Comparison of ENCODE assay signal across 9 cellular contexts in genomic region chr9:131679261-131680020, GRCh38.
DNase-seq lines count a peak whose midpoint lies in the region; ATAC-seq and TF ChIP-seq lines count a peak whose summit lies in the region.
"Had no signal": no experiment of that assay in that cellular context is flagged by ENCODE, and none has a peak within 500 bp of the region (broad histone marks: within the 10 kb centered on the region; RNA-seq: fewer than 3 reads in every experiment).

No MANE protein-coding gene starts in this region.

- H3K9ac ChIP-seq in H9 (ENCODE audit: extremely low read depth, insufficient read length, low read length), result no peak overlapping the region
- no peak overlapping the region for H3K9ac ChIP-seq in SU-DHL-6 (ENCODE audit: low read length)
- peak overlapping the region; percentile 40 for H3K9ac ChIP-seq in skeletal muscle satellite cell (ENCODE audit: low read depth, low read length)

- H3K4me1 ChIP-seq in H9 (ENCODE audit: insufficient read depth, low read length) (peaks cover 35% of the 10 kb centered on the region), skeletal muscle satellite cell (ENCODE audit: control insufficient read depth, insufficient read depth, low read length) (peaks cover 53% of the 10 kb centered on the region)

- H3K4ac ChIP-seq in H9 (ENCODE audit: low read depth, low read length), result no peak overlapping the region; the same call in 1 of the 2 replicates

- H3K9me2 ChIP-seq in SU-DHL-6 (replicated peaks; ENCODE audit: insufficient read depth, low read length), result no peaks in the 10 kb centered on the region

- H3K18ac ChIP-seq in H9 (ENCODE audit: insufficient read length, low read depth, low read length), result no peak overlapping the region

- no peaks in the 10 kb centered on the region for H3K27me3 ChIP-seq in H9 (ENCODE audit: insufficient read depth, low read length)
- no peaks in the 10 kb centered on the region for H3K27me3 ChIP-seq in SU-DHL-6 (ENCODE audit: low read length)
- H3K27me3 ChIP-seq in skeletal muscle satellite cell (ENCODE audit: control insufficient read depth, insufficient read depth, low read length), result no peaks in the 10 kb centered on the region

- H3K79me2 ChIP-seq in H9 (ENCODE audit: insufficient read depth, low read length) (peaks cover 6% of the 10 kb centered on the region; the same call in 1 of the 2 replicates), SU-DHL-6 (ENCODE audit: insufficient read depth, low read length) (peaks cover 38% of the 10 kb centered on the region)

- no peak overlapping the region for H2AK5ac ChIP-seq in H9 (ENCODE audit: insufficient read length, low read length)

- H3K4me2 ChIP-seq in H9 (ENCODE audit: insufficient read depth, insufficient read length, low read length), result no peak overlapping the region
- peak overlapping the region; percentile 86 for H3K4me2 ChIP-seq in SU-DHL-6 (ENCODE audit: low read depth, low read length, poor library complexity, severe bottlenecking)
- H3K4me2 ChIP-seq in skeletal muscle satellite cell (ENCODE audit: low read length), result peak overlapping the region; percentile 74

- ATAC-seq in GM18907 (IDR thresholded peaks at IDR 0.05; ENCODE audit: unreplicated experiment), result no peak

- H3K27ac Mint-ChIP-seq in H9, result peak overlapping the region; percentile 44 to 88 (median 87); a peak in 2 of 7 replicates

- peaks cover 96 to 99% of the 10 kb centered on the region in 2 experiments for H3K4me1 Mint-ChIP-seq in H9

- H3K4me3 ChIP-seq in SU-DHL-6 (ENCODE audit: insufficient read depth, low read length, poor library complexity, severe bottlenecking) (no peak overlapping the region), fibroblast of mammary gland (ENCODE audit: control insufficient read depth, low read depth, low read length) (no peak overlapping the region), skeletal muscle satellite cell (ENCODE audit: low read length) (peak overlapping the region; percentile 23)

- no peak overlapping the region for H4K8ac ChIP-seq in H9 (replicated peaks; ENCODE audit: insufficient read length, low read depth, low read length)

- peak overlapping the region; percentile 19; the same call in 1 of the 2 replicates for H3K14ac ChIP-seq in H9 (ENCODE audit: insufficient read depth, low read length)

- no peak overlapping the region for H2BK120ac ChIP-seq in H9 (ENCODE audit: low read depth, low read length, poor library complexity, severe bottlenecking)

- H4K20me1 ChIP-seq in H9 (ENCODE audit: control insufficient read depth, insufficient read depth, insufficient read length) (no peaks in the 10 kb centered on the region), SU-DHL-6 (ENCODE audit: low read depth, low read length) (no peaks in the 10 kb centered on the region; the same call in 1 of the 2 replicates)

- peak overlapping the region; percentile 31 for H2BK12ac ChIP-seq in H9 (ENCODE audit: insufficient read length, low read depth, low read length)

- DNase-seq in H9, result no peak
- DNase-seq in fibroblast of mammary gland (ENCODE audit: low read depth), result peak; percentile 68
- no peak for DNase-seq in AG08395 (ENCODE audit: low spot score)
- DNase-seq in germinal center (ENCODE audit: low spot score), result no peak
- no peak for DNase-seq in NCI-H446 (lab: John Stamatoyannopoulos, UW)
- DNase-seq: NCI-H2171 had no signal

- H3K36me3 ChIP-seq in SU-DHL-6 (ENCODE audit: low read length), result no peaks in the 10 kb centered on the region
- H3K36me3 ChIP-seq in skeletal muscle satellite cell (ENCODE audit: insufficient read depth, low read length), result no peaks in the 10 kb centered on the region

- no peak overlapping the region for H2BK15ac ChIP-seq in H9 (ENCODE audit: low read depth, low read length)

- peaks cover 1% of the 10 kb centered on the region; the same call in 1 of the 2 replicates for H3K27me3 Mint-ChIP-seq in H9 (ENCODE audit: low read depth)

- peaks cover 8 to 13% (median 13%) of the 10 kb centered on the region in 3 experiments for H3K36me3 Mint-ChIP-seq in H9 (ENCODE audit: insufficient read depth in 1 of 3, low read depth in 3 of 3)

- H3K79me1 ChIP-seq in H9 (ENCODE audit: insufficient read depth, low read depth, low read length, poor library complexity, severe bottlenecking), result no peaks in the 10 kb centered on the region

- TF ChIP-seq CTCF in H9 (conservative IDR thresholded peaks at IDR 0.05) (no peak), SU-DHL-6 (IDR thresholded peaks at IDR 0.05; ENCODE audit: insufficient read depth, low read length, poor library complexity, severe bottlenecking) (no peak), fibroblast of mammary gland (conservative IDR thresholded peaks at IDR 0.05; ENCODE audit: control insufficient read depth, insufficient read depth, low read depth, low read length) (no peak)

- H2BK20ac ChIP-seq in H9 (ENCODE audit: low read depth, low read length, poor library complexity, severe bottlenecking), result no peak overlapping the region

- no peak overlapping the region for H4K5ac ChIP-seq in H9 (ENCODE audit: insufficient read length, low read depth, low read length)

- no peaks in the 10 kb centered on the region for H3K9me3 ChIP-seq in H9 (ENCODE audit: control insufficient read depth, low read depth, low read length)
- H3K9me3 ChIP-seq in SU-DHL-6 (ENCODE audit: insufficient read depth, low read length), result no peaks in the 10 kb centered on the region
- no peaks in the 10 kb centered on the region for H3K9me3 ChIP-seq in skeletal muscle satellite cell (replicated peaks; ENCODE audit: low read length)

- no peak overlapping the region for H2BK5ac ChIP-seq in H9 (ENCODE audit: insufficient read length, low read length)

- H3K56ac ChIP-seq in H9 (ENCODE audit: insufficient read length, low read depth, low read length), result no peak overlapping the region

- WGBS in H9 (ENCODE audit: extremely low coverage, insufficient read length, low lambda C conversion rate), result no CpG with 5 or more reads among the region's 12 CpGs

- peaks cover 8 to 10% of the 10 kb centered on the region in 2 experiments; a peak in 3 of 5 replicates for H3K9me3 Mint-ChIP-seq in H9

- H3K23ac ChIP-seq in H9 (ENCODE audit: insufficient read length, low read depth, low read length), result no peak overlapping the region

- H3K27ac ChIP-seq in H9 (ENCODE audit: insufficient read length, low read depth, low read length), result no peak overlapping the region
- peak overlapping the region; percentile 94 for H3K27ac ChIP-seq in SU-DHL-6 (ENCODE audit: low read depth, low read length)

- peak overlapping the region in 1 of 2 experiments; percentile 45; a peak in 1 of 5 replicates for H3K4me3 Mint-ChIP-seq in H9

- no peaks in the 10 kb centered on the region for H3K23me2 ChIP-seq in H9 (ENCODE audit: insufficient read length, low read depth, low read length, poor library complexity, severe bottlenecking)

- peaks cover 26% of the 10 kb centered on the region for H3F3A ChIP-seq in SU-DHL-6 (ENCODE audit: insufficient read depth)

- no peak overlapping the region for H3T11ph ChIP-seq in H9 (ENCODE audit: low read length)

- H2AFZ ChIP-seq in H9 (ENCODE audit: low read length), result no peak overlapping the region
- no peak overlapping the region for H2AFZ ChIP-seq in SU-DHL-6 (ENCODE audit: low read depth, low read length, severe bottlenecking)

- H4K91ac ChIP-seq in H9 (ENCODE audit: insufficient read length, low read depth, low read length), result peak overlapping the region; percentile 20
